16 cellular contexts compared by ENCODE assay signal in genomic region chr1:15489052-15489736, GRCh38. TPM values are rescaled to one million over a fixed set of nuclear protein-coding genes. Genes with fewer than 3 reads are reported as not detected.
DNase-seq lines count a peak whose midpoint lies in the region; ATAC-seq and TF ChIP-seq lines count a peak whose summit lies in the region.
"Had no signal": no experiment of that assay in that cellular context is flagged by ENCODE, and none has a peak within 500 bp of the region (broad histone marks: within the 10 kb centered on the region; RNA-seq: fewer than 3 reads in every experiment).

No MANE protein-coding gene starts in this region.

- no peaks in the 10 kb centered on the region for H3K4me1 ChIP-seq in left lung
- no peaks in the 10 kb centered on the region for H3K4me1 ChIP-seq in CD8-positive, alpha-beta T cell (ENCODE audit: insufficient read depth, low read length)
- H3K4me1 ChIP-seq: tibial artery had no signal

- H3K9me3 Mint-ChIP-seq in CD8-positive, alpha-beta T cell = no peaks in the 10 kb centered on the region
- H3K9me3 Mint-ChIP-seq: activated naive CD8-positive, alpha-beta T cell treated with anti-CD3 and anti-CD28 coated beads for 36 hours had no signal

- no peaks in the 10 kb centered on the region for H3K9me3 ChIP-seq in left lung
- no peaks in the 10 kb centered on the region for H3K9me3 ChIP-seq in CD8-positive, alpha-beta T cell (ENCODE audit: low read length)
- H3K9me3 ChIP-seq: tibial artery had no signal

- H3K4me1 Mint-ChIP-seq in CD8-positive, alpha-beta T cell (ENCODE audit: low read depth) = no peaks in the 10 kb centered on the region
- H3K4me1 Mint-ChIP-seq: activated naive CD8-positive, alpha-beta T cell treated with anti-CD3 and anti-CD28 coated beads for 36 hours had no signal

- H3K36me3 ChIP-seq in left lung = peaks cover 0 to 36% of the 10 kb centered on the region in 2 donors
- no peaks in the 10 kb centered on the region for H3K36me3 ChIP-seq in CD8-positive, alpha-beta T cell (ENCODE audit: insufficient read depth, low read length)

- no peak overlapping the region for H3K4me3 Mint-ChIP-seq in CD8-positive, alpha-beta T cell
- H3K4me3 Mint-ChIP-seq: activated naive CD8-positive, alpha-beta T cell treated with anti-CD3 and anti-CD28 coated beads for 36 hours had no signal

- H3K36me3 Mint-ChIP-seq in CD8-positive, alpha-beta T cell = peaks cover 54% of the 10 kb centered on the region

- H3K27me3 ChIP-seq in left lung = no peaks in the 10 kb centered on the region
- H3K27me3 ChIP-seq in CD8-positive, alpha-beta T cell (ENCODE audit: insufficient read depth, low read length) = no peaks in the 10 kb centered on the region
- H3K27me3 ChIP-seq: tibial artery had no signal

- ATAC-seq in GM18909 (IDR thresholded peaks at IDR 0.05; ENCODE audit: poor library complexity, unreplicated experiment) = no peak
- ATAC-seq in left lung = no peak
- ATAC-seq in HG02840 (IDR thresholded peaks at IDR 0.05; ENCODE audit: low FRiP score, unreplicated experiment) = no peak
- no peak for ATAC-seq in CD8-positive, alpha-beta T cell
- ATAC-seq: activated CD4-positive, CD25-positive, alpha-beta regulatory T cell treated with anti-CD3 and anti-CD28 coated beads, Interleukin-2, amount 50 U/mL, for 24 hours had no signal

- POLR2A ChIA-PET in CD8-positive, alpha-beta T cell (lab: Charles Lee) = no interaction called here

- DNase-seq in Ammon's horn (ENCODE audit: low spot score) (peak; percentile 52), NCI-H128 (lab: John Stamatoyannopoulos, UW; ENCODE audit: unreplicated experiment) (peak; percentile 58), SHP77 (lab: John Stamatoyannopoulos, UW) (peak; percentile 72 to 80), hypothalamus (lab: John Stamatoyannopoulos, UW) (peak in 28 of 51 donors; percentile 1 to 60 (median 23)), left lung (no peak)
- DNase-seq in CD8-positive, alpha-beta T cell = no peak
- DNase-seq: ACHN; activated naive CD8-positive, alpha-beta T cell treated with anti-CD3 and anti-CD28 coated beads for 36 hours; Calu3; MV-4-11; tibial artery had no signal

- no peak overlapping the region for H3K27ac ChIP-seq in left lung
- no peak overlapping the region for H3K27ac ChIP-seq in CD8-positive, alpha-beta T cell (ENCODE audit: low read depth, low read length)
- H3K27ac ChIP-seq: tibial artery had no signal

- TF ChIP-seq CTCF in left lung (IDR thresholded peaks at IDR 0.05) = no peak
- no peak for TF ChIP-seq CTCF in CD8-positive, alpha-beta T cell (IDR thresholded peaks at IDR 0.05)

- CTCF ChIA-PET in CD8-positive, alpha-beta T cell (lab: Charles Lee) = no interaction called here

- H3K27ac Mint-ChIP-seq in CD8-positive, alpha-beta T cell = no peak overlapping the region
- H3K27ac Mint-ChIP-seq: activated naive CD8-positive, alpha-beta T cell treated with anti-CD3 and anti-CD28 coated beads for 36 hours had no signal

- H3K27me3 Mint-ChIP-seq in CD8-positive, alpha-beta T cell (ENCODE audit: low read depth) = no peaks in the 10 kb centered on the region
- H3K27me3 Mint-ChIP-seq: activated naive CD8-positive, alpha-beta T cell treated with anti-CD3 and anti-CD28 coated beads for 36 hours had no signal

- no peak overlapping the region for H3K4me3 ChIP-seq in left lung
- H3K4me3 ChIP-seq in CD8-positive, alpha-beta T cell (ENCODE audit: low read depth, low read length) = no peak overlapping the region
- H3K4me3 ChIP-seq: tibial artery had no signal

- intact Hi-C loops in left lung (cut with DNase I) = no loop called here
- intact Hi-C loops in CD8-positive, alpha-beta T cell (cut with DNase I, micrococcal nuclease) = no loop called here

RNA-seq across cellular contexts. Expression of gene CELA2B, which starts 13.3 kb away (rescaled TPM):
- total RNA-seq in left lung = under 1 TPM in 1 of 2 donors, not detected in 1; 0.63 TPM
- not detected for total RNA-seq in CD8-positive, alpha-beta T cell
- total RNA-seq: activated naive CD8-positive, alpha-beta T cell treated with anti-CD3 and anti-CD28 coated beads for 36 hours; Calu3; HT-29; lung microvascular endothelial cell had no signal

RNA-seq across cellular contexts. Expression of gene CELA2A, which starts 32.7 kb away (rescaled TPM):
- total RNA-seq in left lung = not detected
- total RNA-seq in CD8-positive, alpha-beta T cell = not detected
- total RNA-seq: activated naive CD8-positive, alpha-beta T cell treated with anti-CD3 and anti-CD28 coated beads for 36 hours; Calu3; HT-29; lung microvascular endothelial cell had no signal

RNA-seq across cellular contexts. Expression of gene CASP9, which starts 34.8 kb away (rescaled TPM):
- total RNA-seq in left lung = 10 to 100 TPM in 1 of 2 donors, 1 to 10 TPM in 1; 9.8 to 12.0 TPM
- total RNA-seq in CD8-positive, alpha-beta T cell = 10 to 100 TPM; 19.4 to 19.9 TPM

RNA-seq across cellular contexts. Expression of gene DNAJC16, which starts 37.5 kb away (rescaled TPM):
- 10 to 100 TPM; 24.3 to 26.3 TPM for total RNA-seq in left lung
- total RNA-seq in CD8-positive, alpha-beta T cell = 1 to 10 TPM; 7.9 to 8.5 TPM

RNA-seq across cellular contexts. Expression of gene CTRC, which starts 51.0 kb away (rescaled TPM):
- under 1 TPM in 1 of 2 donors, not detected in 1; 0.81 TPM for total RNA-seq in left lung
- 1 to 10 TPM in 1 of 2 experiments, under 1 TPM in 1; 0.83 to 1.9 TPM for total RNA-seq in CD8-positive, alpha-beta T cell
- total RNA-seq: Calu3, HT-29, lung microvascular endothelial cell had no signal

Comparison
In these comparisons a context has a peak if more than half of its experiments do, and no peak if none do; other contexts are left out.
1. DNase-seq: peak in Ammon's horn (single experiment), NCI-H128 (single experiment), SHP77 (2 of 2) and hypothalamus (28 of 51); none in left lung (0 of 2) and CD8-positive, alpha-beta T cell (0 of 7).